In the genomic region with DNA sequence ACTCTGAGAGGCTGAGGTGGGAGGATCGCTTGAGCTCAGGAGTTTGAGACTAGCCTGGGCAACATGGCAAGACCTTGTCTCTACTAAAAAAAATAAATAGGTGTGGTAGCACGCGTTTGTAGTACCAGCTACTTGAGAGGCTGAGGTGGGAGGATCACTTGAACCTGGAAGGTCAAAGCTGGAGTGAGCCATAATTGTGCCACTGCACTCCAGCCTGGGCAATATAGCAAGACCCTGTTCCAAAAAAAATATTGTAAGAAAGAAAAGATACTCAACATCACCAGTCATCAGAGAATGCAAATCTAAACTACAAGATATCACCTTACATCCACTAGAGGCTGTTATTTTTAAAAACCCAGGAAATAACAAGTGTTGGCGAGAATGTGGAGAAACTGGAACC, we compare ENCODE assay signal across 34 cellular contexts.
"Had no signal": no experiment of that assay in that cellular context is flagged by ENCODE, and none has a peak within 500 bp of the region (broad histone marks: within the 10 kb centered on the region; RNA-seq: fewer than 3 reads in every experiment).

No MANE protein-coding gene starts in this region.

- H3K27me3 Mint-ChIP-seq: activated CD4-positive, alpha-beta memory T cell treated with anti-CD3 and anti-CD28 coated beads, Interleukin-2, amount 10 ng/mL, durations not matched to agents 7 days and 5 days; activated CD4-positive, alpha-beta T cell treated with anti-CD3 and anti-CD28 coated beads for 36 hours; activated CD4-positive, alpha-beta T cell treated with anti-CD3 and anti-CD28 coated beads, Interleukin-2, amount 10 ng/mL, durations not matched to agents 7 days and 5 days; activated CD8-positive, alpha-beta memory T cell treated with anti-CD3 and anti-CD28 coated beads, Interleukin-2, amount 10 ng/mL, durations not matched to agents 7 days and 5 days; activated naive CD8-positive, alpha-beta T cell treated with anti-CD3 and anti-CD28 coated beads, Interleukin-2, amount 10 ng/mL, durations not matched to agents 7 days and 5 days; activated T-cell treated with anti-CD3 and anti-CD28 coated beads, Interleukin-2, amount 50 U/mL, for 24 hours had no signal

- H3K4me3 ChIP-seq: adrenal gland, body of pancreas, breast epithelium had no signal

- H3K4me1 ChIP-seq: breast epithelium had no signal

- H3K27me3 ChIP-seq: adrenal gland, body of pancreas, brain microvascular endothelial cell, breast epithelium had no signal

- DNase-seq: activated CD4-positive, alpha-beta memory T cell treated with anti-CD3 and anti-CD28 coated beads, Interleukin-2, amount 10 ng/mL, durations not matched to agents 7 days and 5 days; activated CD4-positive, alpha-beta T cell treated with anti-CD3 and anti-CD28 coated beads for 1 hour; activated CD4-positive, alpha-beta T cell treated with anti-CD3 and anti-CD28 coated beads for 36 hours; activated CD4-positive, alpha-beta T cell treated with anti-CD3 and anti-CD28 coated beads for 48 hours; activated CD4-positive, alpha-beta T cell treated with anti-CD3 and anti-CD28 coated beads, Interleukin-2, amount 10 ng/mL, durations not matched to agents 7 days and 5 days; activated CD4-positive, alpha-beta T cell treated with anti-CD3 and anti-CD28 coated beads, Interleukin-2, amount 50 U/mL, for 48 hours; activated CD4-positive, CD25-positive, alpha-beta regulatory T cell; activated CD8-positive, alpha-beta memory T cell treated with anti-CD3 and anti-CD28 coated beads for 24 hours; activated CD8-positive, alpha-beta memory T cell treated with anti-CD3 and anti-CD28 coated beads, Interleukin-2, amount 10 ng/mL, durations not matched to agents 7 days and 5 days; activated CD8-positive, alpha-beta memory T cell treated with anti-CD3 and anti-CD28 coated beads, Interleukin-2, amount 50 U/mL, for 48 hours; activated CD8-positive, alpha-beta T cell treated with anti-CD3 and anti-CD28 coated beads, Interleukin-2, amount 10 ng/mL, durations not matched to agents 7 days and 5 days; activated effector memory CD4-positive, alpha-beta T cell treated with Interleukin-2 at 50 U/mL for 16 hours; activated gamma-delta T cell; activated naive CD4-positive, alpha-beta T cell treated with anti-CD3 and anti-CD28 coated beads for 36 hours; activated naive CD4-positive, alpha-beta T cell treated with anti-CD3 and anti-CD28 coated beads, Interleukin-2, amount 50 U/mL, for 16 hours; activated naive CD8-positive, alpha-beta T cell treated with anti-CD3 and anti-CD28 coated beads, Interleukin-2, amount 10 ng/mL, durations not matched to agents 7 days and 5 days; activated T-cell treated with anti-CD3 and anti-CD28 coated beads, Interleukin-2, amount 50 U/mL, for 24 hours; activated T-cell treated with anti-CD3 and anti-CD28 coated beads, Interleukin-2, amount 50 U/mL, for 48 hours; adrenal gland; amniotic stem cell; aorta; body of pancreas; brain microvascular endothelial cell; central memory CD4-positive, alpha-beta T cell; T-helper 1 cell; T-helper 2 cell; T-helper 9 cell had no signal

- H3K27ac ChIP-seq: adrenal gland, body of pancreas, brain microvascular endothelial cell, breast epithelium, VCaP had no signal

- H3K4me3 Mint-ChIP-seq: activated CD4-positive, alpha-beta memory T cell treated with anti-CD3 and anti-CD28 coated beads, Interleukin-2, amount 10 ng/mL, durations not matched to agents 7 days and 5 days; activated CD4-positive, alpha-beta T cell treated with anti-CD3 and anti-CD28 coated beads for 36 hours; activated CD4-positive, alpha-beta T cell treated with anti-CD3 and anti-CD28 coated beads, Interleukin-2, amount 10 ng/mL, durations not matched to agents 7 days and 5 days; activated CD8-positive, alpha-beta memory T cell treated with anti-CD3 and anti-CD28 coated beads, Interleukin-2, amount 10 ng/mL, durations not matched to agents 7 days and 5 days; activated CD8-positive, alpha-beta T cell treated with anti-CD3 and anti-CD28 coated beads, Interleukin-2, amount 10 ng/mL, durations not matched to agents 7 days and 5 days; activated naive CD4-positive, alpha-beta T cell treated with anti-CD3 and anti-CD28 coated beads for 36 hours; activated naive CD8-positive, alpha-beta T cell treated with anti-CD3 and anti-CD28 coated beads, Interleukin-2, amount 10 ng/mL, durations not matched to agents 7 days and 5 days; activated T-cell treated with anti-CD3 and anti-CD28 coated beads, Interleukin-2, amount 50 U/mL, for 24 hours; T-helper 1 cell treated with Interleukin-12 subunit alpha and Interleukin-12 subunit beta and Interleukin-4 antibody, amounts not matched to agents 30 μg/mL and 1 μg/mL, for 36 hours; T-helper 2 cell treated with Interferon-gamma antibody and Interleukin-4, amounts not matched to agents 5 μg/mL and 100 μg/mL, for 36 hours had no signal

- H3K36me3 ChIP-seq: adrenal gland, brain microvascular endothelial cell, breast epithelium had no signal

- ATAC-seq: activated CD4-positive, alpha-beta T cell treated with anti-CD3 and anti-CD28 coated beads for 36 hours; activated CD4-positive, CD25-positive, alpha-beta regulatory T cell treated with anti-CD3 and anti-CD28 coated beads, Interleukin-2, amount 50 U/mL, for 24 hours; activated CD8-positive, alpha-beta memory T cell treated with anti-CD3 and anti-CD28 coated beads, Interleukin-2, amount 10 ng/mL, durations not matched to agents 7 days and 5 days; activated CD8-positive, alpha-beta T cell treated with anti-CD3 and anti-CD28 coated beads, Interleukin-2, amount 10 ng/mL, durations not matched to agents 7 days and 5 days; activated naive CD4-positive, alpha-beta T cell treated with anti-CD3 and anti-CD28 coated beads, Interleukin-2, amount 50 U/mL, for 72 hours; body of pancreas had no signal

- H3K27ac Mint-ChIP-seq: activated CD4-positive, alpha-beta memory T cell treated with anti-CD3 and anti-CD28 coated beads, Interleukin-2, amount 10 ng/mL, durations not matched to agents 7 days and 5 days; activated CD4-positive, alpha-beta T cell treated with anti-CD3 and anti-CD28 coated beads for 36 hours; activated CD4-positive, alpha-beta T cell treated with anti-CD3 and anti-CD28 coated beads, Interleukin-2, amount 10 ng/mL, durations not matched to agents 7 days and 5 days; activated CD8-positive, alpha-beta memory T cell treated with anti-CD3 and anti-CD28 coated beads, Interleukin-2, amount 10 ng/mL, durations not matched to agents 7 days and 5 days; activated CD8-positive, alpha-beta T cell treated with anti-CD3 and anti-CD28 coated beads, Interleukin-2, amount 10 ng/mL, durations not matched to agents 7 days and 5 days; activated naive CD4-positive, alpha-beta T cell treated with anti-CD3 and anti-CD28 coated beads for 36 hours; activated naive CD4-positive, alpha-beta T cell treated with anti-CD3 and anti-CD28 coated beads, Interleukin-2, amount 50 U/mL, for 72 hours; activated naive CD8-positive, alpha-beta T cell treated with anti-CD3 and anti-CD28 coated beads, Interleukin-2, amount 10 ng/mL, durations not matched to agents 7 days and 5 days; activated T-cell treated with anti-CD3 and anti-CD28 coated beads, Interleukin-2, amount 50 U/mL, for 24 hours; activated T-helper 2 cell treated with anti-CD3 and anti-CD28 coated beads, Interferon-gamma antibody, Interleukin-2, Interleukin-4, amounts not matched to agents 10 μg/mL and 5 μg/mL and 100 μg/mL, durations not matched to agents 14 hours and 24 hours and 36 hours; T-helper 1 cell treated with Interleukin-12 subunit alpha and Interleukin-12 subunit beta and Interleukin-4 antibody, amounts not matched to agents 30 μg/mL and 1 μg/mL, for 36 hours; T-helper 2 cell treated with Interferon-gamma antibody and Interleukin-4, amounts not matched to agents 5 μg/mL and 100 μg/mL, for 36 hours had no signal
